ENCODE assay signal across 8 cellular contexts in genomic region chr20:48828734-48829460, GRCh38. TPM values are rescaled to one million over a fixed set of nuclear protein-coding genes. Genes with fewer than 3 reads are reported as not detected.
DNase-seq lines count a peak whose midpoint lies in the region; ATAC-seq and TF ChIP-seq lines count a peak whose summit lies in the region.

No MANE protein-coding gene starts in this region.

- ATAC-seq in CD4-positive, CD25-positive, alpha-beta regulatory T cell (ENCODE audit: low read depth in 2 of 2), result no peak
- no peak for ATAC-seq in mucosa of descending colon
- ATAC-seq in GM18907 (IDR thresholded peaks at IDR 0.05; ENCODE audit: unreplicated experiment), result no peak

- H3K27me3 ChIP-seq in CD4-positive, CD25-positive, alpha-beta regulatory T cell (ENCODE audit: control insufficient read depth, insufficient read depth, low read length), result no peaks in the 10 kb centered on the region
- H3K27me3 ChIP-seq in dorsolateral prefrontal cortex (no peaks in the 10 kb centered on the region), neural cell (ENCODE audit: insufficient read depth, low read depth, low read length) (peaks cover 40% of the 10 kb centered on the region)

- H3K4me1 Mint-ChIP-seq in CD4-positive, CD25-positive, alpha-beta regulatory T cell, result peaks cover 0 to 21% (median 15%) of the 10 kb centered on the region in 4 donors

- H2AFZ ChIP-seq in neural cell (ENCODE audit: low read depth, low read length), result no peak overlapping the region

- H3K27ac ChIP-seq in CD4-positive, CD25-positive, alpha-beta regulatory T cell (ENCODE audit: insufficient read depth, low read length, poor library complexity, severe bottlenecking), result peak overlapping the region; percentile 60
- H3K27ac ChIP-seq in dorsolateral prefrontal cortex (peak overlapping the region; percentile 9 to 98 (median 92)), neural cell (ENCODE audit: low read length) (no peak overlapping the region)

- no peaks in the 10 kb centered on the region for H3K9me3 ChIP-seq in CD4-positive, CD25-positive, alpha-beta regulatory T cell (ENCODE audit: control insufficient read depth in 2 of 2, low read length in 2 of 2)
- H3K9me3 ChIP-seq in neural cell (ENCODE audit: low read length) (no peaks in the 10 kb centered on the region), mucosa of descending colon (no peaks in the 10 kb centered on the region)

- no peaks in the 10 kb centered on the region for H3K79me2 ChIP-seq in neural cell (replicated peaks; ENCODE audit: insufficient read depth, low read length)

- no peaks in the 10 kb centered on the region for H4K20me1 ChIP-seq in neural cell (ENCODE audit: insufficient read depth)

- no peaks in the 10 kb centered on the region for H3K9me2 ChIP-seq in neural cell (ENCODE audit: insufficient read depth, low read length)

- TF ChIP-seq EP300 in neural cell (conservative IDR thresholded peaks at IDR 0.05; ENCODE audit: poor library complexity, severe bottlenecking), result no peak

- no peaks in the 10 kb centered on the region for H3K27me3 Mint-ChIP-seq in CD4-positive, CD25-positive, alpha-beta regulatory T cell

- peaks cover 28% of the 10 kb centered on the region for H3K4me1 ChIP-seq in CD4-positive, CD25-positive, alpha-beta regulatory T cell (ENCODE audit: control insufficient read depth, insufficient read depth, low read length, poor library complexity, severe bottlenecking)
- H3K4me1 ChIP-seq in mucosa of descending colon (ENCODE audit: low read depth), result no peaks in the 10 kb centered on the region

- peak overlapping the region; percentile 83 to 93 (median 89) for H3K27ac Mint-ChIP-seq in CD4-positive, CD25-positive, alpha-beta regulatory T cell

- no peak overlapping the region for H3K9ac ChIP-seq in neural cell (ENCODE audit: low read length)

- peak overlapping the region; percentile 86 to 94 (median 92) for H3K4me3 Mint-ChIP-seq in CD4-positive, CD25-positive, alpha-beta regulatory T cell

- no peaks in the 10 kb centered on the region for H3F3A ChIP-seq in neural cell (ENCODE audit: insufficient read depth, low read length, poor library complexity, severe bottlenecking)

- H3K4me2 ChIP-seq in neural cell (ENCODE audit: low read length), result no peak overlapping the region

- TF ChIP-seq RAD21 in neural cell (conservative IDR thresholded peaks at IDR 0.05), result no peak

- no peaks in the 10 kb centered on the region for H3K36me3 ChIP-seq in CD4-positive, CD25-positive, alpha-beta regulatory T cell (ENCODE audit: control insufficient read depth, insufficient read depth, low read length)
- H3K36me3 ChIP-seq in neural cell (ENCODE audit: insufficient read depth, low read length) (no peaks in the 10 kb centered on the region), mucosa of descending colon (ENCODE audit: low read depth) (no peaks in the 10 kb centered on the region)

- H3K4me3 ChIP-seq in CD4-positive, CD25-positive, alpha-beta regulatory T cell (ENCODE audit: low read depth, low read length), result no peak overlapping the region
- H3K4me3 ChIP-seq in Jurkat, Clone E6-1 (ENCODE audit: low read length), result peak overlapping the region; percentile 44
- H3K4me3 ChIP-seq in dorsolateral prefrontal cortex (peak overlapping the region; percentile 48 to 94 (median 69)), neural cell (ENCODE audit: low read length) (peak overlapping the region; percentile 72), mucosa of descending colon (no peak overlapping the region)

- no peaks in the 10 kb centered on the region for H3K9me3 Mint-ChIP-seq in CD4-positive, CD25-positive, alpha-beta regulatory T cell

- intact Hi-C loops in dorsolateral prefrontal cortex (cut with DNase I) (loop anchor here (1.0 to 5.0 kb wide), 6 partner anchors 73 to 173 kb away; no protein-coding TSS in a partner anchor), mucosa of descending colon (cut with DNase I, micrococcal nuclease) (no loop called here)

- H3K36me3 Mint-ChIP-seq in CD4-positive, CD25-positive, alpha-beta regulatory T cell, result no peaks in the 10 kb centered on the region

- TF ChIP-seq CTCF in dorsolateral prefrontal cortex (IDR thresholded peaks at IDR 0.05 in 54 of 56, conservative IDR thresholded peaks at IDR 0.05 in 2 of 56; ENCODE audit: low read depth in 1 of 56, partially characterized antibody in 56 of 56) (no peak), neural cell (IDR thresholded peaks at IDR 0.05; ENCODE audit: poor library complexity, severe bottlenecking) (no peak), mucosa of descending colon (IDR thresholded peaks at IDR 0.05) (no peak)

- no peak for DNase-seq in CD4-positive, CD25-positive, alpha-beta regulatory T cell
- no peak for DNase-seq in Jurkat, Clone E6-1 (ENCODE audit: low read depth, low spot score)
- DNase-seq in dorsolateral prefrontal cortex (no peak), mucosa of descending colon (no peak), NCI-H1930 (lab: John Stamatoyannopoulos, UW) (no peak)
- no peak for DNase-seq in activated CD4-positive, CD25-positive, alpha-beta regulatory T cell (lab: John Stamatoyannopoulos, UW)

TF ChIP-seq in neural cell, 6 proteins besides CTCF, POLR2A, EP300 and RAD21:
- no peak for TF ChIP-seq MXI1 (conservative IDR thresholded peaks at IDR 0.05; ENCODE audit: poor library complexity, severe bottlenecking)
- TF ChIP-seq EZH2 (IDR thresholded peaks at IDR 0.05; ENCODE audit: borderline replicate concordance, insufficient read depth, low read length, poor library complexity, severe bottlenecking), result no peak
- no peak for TF ChIP-seq POLR2AphosphoS5 (IDR thresholded peaks at IDR 0.05)

RNA-seq across cellular contexts. Expression of gene PREX1, which starts 1.1 kb away (rescaled TPM):
- total RNA-seq in CD4-positive, CD25-positive, alpha-beta regulatory T cell, result 264 TPM
- polyA plus RNA-seq in CD4-positive, CD25-positive, alpha-beta regulatory T cell, result 10 to 100 TPM; 40.8 to 58.5 (median 50.1) TPM
- 27.8 TPM for polyA plus RNA-seq in Jurkat, Clone E6-1 (2012; ENCODE audit: insufficient read depth, insufficient read length)
- total RNA-seq in dorsolateral prefrontal cortex, result 100 to 1,000 TPM in 76 of 120 experiments, 10 to 100 TPM in 44; 59.8 to 448 (median 117) TPM
- polyA plus RNA-seq in neural cell, result 0.06 and 0.44 TPM in 2 replicates
- polyA minus RNA-seq in neural cell, result 0.46 and 0.49 TPM in 2 replicates
- total RNA-seq in mucosa of descending colon, result 10 to 100 TPM in 2 of 3 donors, 1 to 10 TPM in 1; 9.9 to 14.1 (median 13.5) TPM

Comparison
In these comparisons a context has a peak if more than half of its experiments do, and no peak if none do; other contexts are left out.
1. H3K4me3 ChIP-seq: peak in Jurkat, Clone E6-1 (single experiment), dorsolateral prefrontal cortex (59 of 59) and neural cell (single experiment); none in CD4-positive, CD25-positive, alpha-beta regulatory T cell (single experiment) and mucosa of descending colon (single experiment).
2. RNA of gene PREX1, which starts 1.1 kb away (total RNA-seq): 264 TPM in CD4-positive, CD25-positive, alpha-beta regulatory T cell (single experiment) and 59.8 to 448 TPM in dorsolateral prefrontal cortex; 9.9 to 14.1 TPM in mucosa of descending colon; every median in the first group is over 4 times any median in the second.
3. intact Hi-C loops: an anchor here in dorsolateral prefrontal cortex (1.0 to 5.0 kb wide); none called in mucosa of descending colon.